In genomic region chr3:4978259-4978965, GRCh38 we compare ENCODE assay signal across 8 cellular contexts.
DNase-seq lines count a peak whose midpoint lies in the region; ATAC-seq and TF ChIP-seq lines count a peak whose summit lies in the region.

No MANE protein-coding gene starts in this region.

- peaks cover 14% of the 10 kb centered on the region for H3K27me3 ChIP-seq in NT2/D1 (ENCODE audit: insufficient read depth, insufficient read length)
- H3K27me3 ChIP-seq in mucosa of stomach (ENCODE audit: control insufficient read depth, insufficient read depth, low read length) = no peaks in the 10 kb centered on the region

- peak overlapping the region; percentile 100 for H3K4me3 Mint-ChIP-seq in activated T-cell treated with anti-CD3 and anti-CD28 coated beads, Interleukin-2, amount 50 U/mL, for 24 hours

- H3K4me1 Mint-ChIP-seq in activated T-cell treated with anti-CD3 and anti-CD28 coated beads, Interleukin-2, amount 50 U/mL, for 24 hours (ENCODE audit: low read depth) = peaks cover 58% of the 10 kb centered on the region

- H3K9me3 ChIP-seq in NT2/D1 (ENCODE audit: insufficient read depth, low read length) = no peaks in the 10 kb centered on the region
- no peaks in the 10 kb centered on the region for H3K9me3 ChIP-seq in mucosa of stomach (ENCODE audit: control insufficient read depth, low read length)

- no peaks in the 10 kb centered on the region for H3K9me3 Mint-ChIP-seq in activated T-cell treated with anti-CD3 and anti-CD28 coated beads, Interleukin-2, amount 50 U/mL, for 24 hours

- H3K36me3 Mint-ChIP-seq in activated T-cell treated with anti-CD3 and anti-CD28 coated beads, Interleukin-2, amount 50 U/mL, for 24 hours (ENCODE audit: low read depth) = peaks cover 41% of the 10 kb centered on the region

- H3K4me3 ChIP-seq in NT2/D1 (ENCODE audit: insufficient read length, low read depth) = peak overlapping the region; percentile 64
- H3K4me3 ChIP-seq in mucosa of stomach (ENCODE audit: low read length) = peak overlapping the region; percentile 86

- H3K9ac ChIP-seq in NT2/D1 (ENCODE audit: insufficient read length, low read depth) = peak overlapping the region; percentile 87
- peak overlapping the region; percentile 97 for H3K9ac ChIP-seq in mucosa of stomach (ENCODE audit: low read length)

- TF ChIP-seq POLR2A in erythroblast (IDR thresholded peaks at IDR 0.05; ENCODE audit: low read length) = peak; percentile 80

- H3K27me3 Mint-ChIP-seq in activated T-cell treated with anti-CD3 and anti-CD28 coated beads, Interleukin-2, amount 50 U/mL, for 24 hours = no peaks in the 10 kb centered on the region

- H3K27ac Mint-ChIP-seq in activated T-cell treated with anti-CD3 and anti-CD28 coated beads, Interleukin-2, amount 50 U/mL, for 24 hours = peak overlapping the region; percentile 99

- ATAC-seq in GM19397 (IDR thresholded peaks at IDR 0.05; ENCODE audit: unreplicated experiment) (peak; percentile 43), HG03521 (IDR thresholded peaks at IDR 0.05; ENCODE audit: unreplicated experiment) (peak; percentile 39)

- peaks cover 37% of the 10 kb centered on the region for H3K36me3 ChIP-seq in NT2/D1 (ENCODE audit: insufficient read depth, insufficient read length, low read length)
- H3K36me3 ChIP-seq in mucosa of stomach (ENCODE audit: control insufficient read depth, insufficient read depth, low read length) = peaks cover 7% of the 10 kb centered on the region

- H3K4me1 ChIP-seq in NT2/D1 (ENCODE audit: insufficient read depth, insufficient read length) = peaks cover 12% of the 10 kb centered on the region
- H3K4me1 ChIP-seq in mucosa of stomach (ENCODE audit: control insufficient read depth, insufficient read depth, low read length) = peaks cover 31% of the 10 kb centered on the region

- peak; percentile 89 for DNase-seq in CMK (ENCODE audit: low read depth)
- peak; percentile 73 for DNase-seq in NT2/D1 (ENCODE audit: low read depth, low spot score)
- peak; percentile 91 for DNase-seq in activated T-cell treated with anti-CD3 and anti-CD28 coated beads, Interleukin-2, amount 50 U/mL, for 24 hours
- peak; percentile 71 to 82 for DNase-seq in erythroblast (lab: John Stamatoyannopoulos, UW)
- DNase-seq in stimulated activated CD8-positive, alpha-beta memory T cell treated with anti-CD3 and anti-CD28 coated beads, Interleukin-7, amount 100 ng/mL, for 1 hour (ENCODE audit: low read depth in 2 of 2) = peak; percentile 57 to 58

Comparison
In these comparisons a context has a peak if more than half of its experiments do, and no peak if none do; other contexts are left out.
1. Peak in every context shown above with its lines: DNase-seq, ATAC-seq and H3K4me3 ChIP-seq.